In the genomic region with DNA sequence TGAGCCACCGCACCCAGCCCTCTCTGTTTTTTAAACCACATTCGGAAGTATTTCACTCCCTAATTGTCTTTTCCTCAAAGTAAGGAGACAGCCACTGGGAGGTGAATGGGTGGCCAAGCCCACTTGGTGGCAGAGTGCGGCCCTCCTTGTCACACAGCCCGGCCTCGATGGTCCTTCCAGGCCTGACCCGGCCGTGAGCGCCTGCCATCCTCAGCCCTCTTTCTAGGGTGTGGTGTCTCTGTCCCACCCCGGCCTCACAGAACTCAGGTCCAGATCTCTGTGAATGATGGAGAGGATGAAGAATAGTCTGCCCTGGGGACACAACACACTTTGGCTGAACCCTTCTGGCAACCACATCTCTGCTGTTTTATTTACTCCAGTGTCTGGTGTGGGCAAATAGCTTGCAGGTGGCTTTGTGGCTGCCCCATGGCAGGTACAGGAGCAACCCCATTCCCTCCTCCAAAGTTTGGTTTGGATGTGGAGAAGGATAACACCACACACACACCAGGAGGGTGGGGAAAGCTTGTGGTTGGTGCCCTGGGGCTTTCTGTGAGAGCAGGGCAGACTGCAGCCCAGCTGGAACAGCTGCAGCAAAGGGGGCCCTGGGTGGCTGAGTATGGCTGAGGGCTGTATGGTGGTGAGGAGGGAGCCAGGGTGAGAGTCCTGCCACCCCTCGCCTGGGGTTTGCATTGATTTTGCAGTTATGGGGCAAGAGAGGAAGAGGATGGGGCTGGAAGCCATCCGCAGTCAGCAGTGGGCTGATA, we compare ENCODE assay signal across 19 cellular contexts.
"Had no signal": no experiment of that assay in that cellular context is flagged by ENCODE, and none has a peak within 500 bp of the region (broad histone marks: within the 10 kb centered on the region; RNA-seq: fewer than 3 reads in every experiment).

No MANE protein-coding gene starts in this region.

- H3K36me3 Mint-ChIP-seq: naive B cell had no signal

- ATAC-seq: effector memory CD8-positive, alpha-beta T cell; left colon; left ventricle myocardium superior; sciatic nerve had no signal

- H3K27ac Mint-ChIP-seq: dendritic cell treated with granulocyte-macrophage colony-stimulating factor and Interleukin-4, amounts not matched to agents 40 ng/mL and 50 ng/mL, for 4 days; effector memory CD8-positive, alpha-beta T cell had no signal

- H3K36me3 ChIP-seq: heart left ventricle, tibial artery, upper lobe of left lung had no signal

- DNase-seq: cerebellar nuclear complex; effector memory CD8-positive, alpha-beta T cell; heart left ventricle; hippocampal formation; left colon; left ventricle myocardium superior; mesenchymal stem cell; naive B cell; posterior cingulate gyrus; stimulated activated CD4-positive, alpha-beta T cell treated with anti-CD3 and anti-CD28 coated beads, Interleukin-2, amount 100 ng/mL, for 24 hours; stimulated activated CD4-positive, alpha-beta T cell treated with anti-CD3 and anti-CD28 coated beads, Interleukin-4, amount 100 ng/mL, for 4 hours; stimulated activated naive CD4-positive, alpha-beta T cell treated with Interleukin-2 at 50 U/mL for 16 hours; tibial artery; upper lobe of left lung had no signal

- H3K4me1 Mint-ChIP-seq: naive B cell had no signal

- H3K9me3 Mint-ChIP-seq: dendritic cell treated with granulocyte-macrophage colony-stimulating factor and Interleukin-4, amounts not matched to agents 40 ng/mL and 50 ng/mL, for 4 days; effector memory CD8-positive, alpha-beta T cell had no signal

- H3K4me3 Mint-ChIP-seq: dendritic cell treated with granulocyte-macrophage colony-stimulating factor and Interleukin-4, amounts not matched to agents 40 ng/mL and 50 ng/mL, for 4 days; effector memory CD8-positive, alpha-beta T cell; naive B cell had no signal

- H3K4me3 ChIP-seq: heart left ventricle, lung, skin epidermis, tibial artery, upper lobe of left lung had no signal

- H3K9me3 ChIP-seq: tibial artery, upper lobe of left lung had no signal

- H3K27ac ChIP-seq: epithelial cell of prostate, heart left ventricle, skin epidermis, tibial artery, upper lobe of left lung had no signal

- H3K27me3 ChIP-seq: upper lobe of left lung had no signal

- H3K4me1 ChIP-seq: heart left ventricle, tibial artery, upper lobe of left lung had no signal
